ENCODE assay signal across 9 cellular contexts in the genomic region with DNA sequence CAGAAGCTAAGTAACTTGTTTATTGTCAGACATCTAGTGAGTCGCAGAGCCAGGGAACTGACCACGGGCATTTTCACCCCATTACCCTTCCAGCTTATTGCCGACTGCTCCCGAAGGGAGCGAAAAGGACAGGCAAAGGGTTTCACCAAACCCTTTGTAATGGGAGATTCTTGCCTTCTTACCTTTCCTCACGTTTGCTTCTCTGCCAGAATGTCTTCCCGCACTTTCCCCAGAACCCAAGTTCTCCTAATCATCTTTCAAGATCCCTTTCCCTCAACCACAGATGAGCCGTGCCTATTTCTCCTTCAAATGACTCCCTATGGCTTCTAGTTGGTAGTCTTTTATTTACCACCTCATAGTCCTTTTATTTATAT. TPM values are rescaled to one million over a fixed set of nuclear protein-coding genes. Genes with fewer than 3 reads are reported as not detected.
DNase-seq lines count a peak whose midpoint lies in the region; ATAC-seq and TF ChIP-seq lines count a peak whose summit lies in the region.
"Had no signal": no experiment of that assay in that cellular context is flagged by ENCODE, and none has a peak within 500 bp of the region (broad histone marks: within the 10 kb centered on the region; RNA-seq: fewer than 3 reads in every experiment).

No MANE protein-coding gene starts in this region.

- H3K9ac ChIP-seq in Loucy (ENCODE audit: low read depth, low read length, poor library complexity, severe bottlenecking) (peak overlapping the region; percentile 88), muscle layer of colon (ENCODE audit: low read length) (peak overlapping the region; percentile 85)

- peak overlapping the region; percentile 87 for H2AFZ ChIP-seq in Loucy (ENCODE audit: low read length)

- TF ChIP-seq CTCF in CD4-positive, alpha-beta T cell (IDR thresholded peaks at IDR 0.05), result no peak
- TF ChIP-seq CTCF in Loucy (conservative IDR thresholded peaks at IDR 0.05; ENCODE audit: low read length) (no peak), choroid plexus epithelial cell (conservative IDR thresholded peaks at IDR 0.05; ENCODE audit: low read depth, low read length) (no peak)

- peak overlapping the region; percentile 86 for H3K4me2 ChIP-seq in Loucy (ENCODE audit: low read depth, low read length, poor library complexity, severe bottlenecking)

- peak overlapping the region; percentile 96 for H3K27ac Mint-ChIP-seq in CD4-positive, alpha-beta T cell

- H3K9me3 ChIP-seq in CD4-positive, alpha-beta T cell (ENCODE audit: control insufficient read depth, low read length), result no peaks in the 10 kb centered on the region
- no peaks in the 10 kb centered on the region for H3K9me3 ChIP-seq in Loucy (ENCODE audit: insufficient read depth, low read depth, low read length)
- no peaks in the 10 kb centered on the region for H3K9me3 ChIP-seq in muscle layer of colon (ENCODE audit: low read length)

- peak overlapping the region; percentile 95 for H3K4me3 Mint-ChIP-seq in CD4-positive, alpha-beta T cell

- peaks cover 75% of the 10 kb centered on the region for H3K79me2 ChIP-seq in Loucy (ENCODE audit: insufficient read depth, low read length)

- no peaks in the 10 kb centered on the region for H3K27me3 ChIP-seq in CD4-positive, alpha-beta T cell (ENCODE audit: control insufficient read depth, insufficient read depth, low read length)
- H3K27me3 ChIP-seq in Loucy (ENCODE audit: insufficient read depth, low read length, poor library complexity, severe bottlenecking) (no peaks in the 10 kb centered on the region), muscle layer of colon (ENCODE audit: control insufficient read depth in 1 of 2, insufficient read depth in 2 of 2, low read length in 2 of 2) (no peaks in the 10 kb centered on the region)

- H3K4me1 ChIP-seq in Loucy (ENCODE audit: insufficient read depth, low read length, poor library complexity, severe bottlenecking), result peaks cover 52% of the 10 kb centered on the region
- H3K4me1 ChIP-seq in muscle layer of colon (ENCODE audit: insufficient read depth, low read length), result peaks cover 35% of the 10 kb centered on the region

- no peak for ATAC-seq in CD4-positive, alpha-beta T cell (ENCODE audit: poor library complexity)
- no peak for ATAC-seq in GM21423 (IDR thresholded peaks at IDR 0.05; ENCODE audit: unreplicated experiment)
- ATAC-seq in HG02870 (IDR thresholded peaks at IDR 0.05; ENCODE audit: unreplicated experiment), result no peak

- H3K4me1 Mint-ChIP-seq in CD4-positive, alpha-beta T cell (ENCODE audit: low read depth), result peaks cover 70% of the 10 kb centered on the region

- CTCF ChIA-PET in CD4-positive, alpha-beta T cell (lab: Charles Lee), result interaction anchor here (0.6 to 1.9 kb wide), 3 partner anchors 31 to 1038 kb away, joined by 3 to 8 read pairs (median 4); partner anchors contain the start of genes PAICS and PPAT
- CTCF ChIA-PET in HEK293T (lab: Yijun Ruan, JAX), result no interaction called here

- H3K9me3 Mint-ChIP-seq in CD4-positive, alpha-beta T cell, result no peaks in the 10 kb centered on the region

- POLR2A ChIA-PET in CD4-positive, alpha-beta T cell (lab: Charles Lee), result interaction anchor here (0.6 to 2.8 kb wide), 8 partner anchors 14 to 443 kb away, joined by 3 to 47 read pairs (median 4); partner anchors contain the start of genes AASDH, PAICS and PPAT
- POLR2A ChIA-PET in HEK293T (lab: Yijun Ruan, JAX), result interaction anchor here (1.4 to 7.9 kb wide), 4 partner anchors 25 to 333 kb away, joined by 3 to 48 read pairs (median 8); partner anchors contain the start of genes AASDH, PAICS and PPAT

- H3K27me3 Mint-ChIP-seq in CD4-positive, alpha-beta T cell, result no peaks in the 10 kb centered on the region

- no peaks in the 10 kb centered on the region for H3K9me2 ChIP-seq in Loucy (replicated peaks; ENCODE audit: low read depth, low read length)

- DNase-seq in CD4-positive, alpha-beta T cell, result no peak
- no peak for DNase-seq in choroid plexus epithelial cell (ENCODE audit: low read depth)
- DNase-seq in HEK293T (ENCODE audit: extremely low spot score), result no peak
- no peak for DNase-seq in H4 (ENCODE audit: low spot score)

- peaks cover 51% of the 10 kb centered on the region for H3K36me3 Mint-ChIP-seq in CD4-positive, alpha-beta T cell (ENCODE audit: low read depth)

- intact Hi-C loops in CD4-positive, alpha-beta T cell (cut with DNase I, micrococcal nuclease), result loop anchor here (1.0 to 10.0 kb wide), 7 partner anchors 31 to 522 kb away; partner anchors contain the start of genes PAICS (in 2 of the 2), AASDH (in 1 of the 2) and CEP135 (in 1 of the 2)

- peaks cover 22% of the 10 kb centered on the region for H3K36me3 ChIP-seq in Loucy (ENCODE audit: insufficient read depth, low read length)
- H3K36me3 ChIP-seq in muscle layer of colon (ENCODE audit: insufficient read depth, low read length), result peaks cover 14% of the 10 kb centered on the region

- no peaks in the 10 kb centered on the region for H3F3A ChIP-seq in Loucy (ENCODE audit: low read depth)

- peaks cover 40% of the 10 kb centered on the region for H4K20me1 ChIP-seq in Loucy (ENCODE audit: insufficient read depth, low read length, poor library complexity, severe bottlenecking)

- H3K27ac ChIP-seq in CD4-positive, alpha-beta T cell (ENCODE audit: low read depth, low read length), result peak overlapping the region; percentile 84
- H3K27ac ChIP-seq in muscle layer of colon (ENCODE audit: low read depth, low read length), result peak overlapping the region; percentile 81

- H3K4me3 ChIP-seq in Loucy (ENCODE audit: low read length, poor library complexity, severe bottlenecking) (peak overlapping the region; percentile 79), choroid plexus epithelial cell (ENCODE audit: low read depth, low read length) (peak overlapping the region; percentile 85), muscle layer of colon (ENCODE audit: low read depth in 1 of 2, low read length in 2 of 2) (peak overlapping the region; percentile 81 to 96)

TF ChIP-seq in HEK293T, 16 proteins besides CTCF, POLR2A, EP300 and RAD21:
- TF ChIP-seq FOXA1 (IDR thresholded peaks at IDR 0.05) (no peak), ELF4 (IDR thresholded peaks at IDR 0.05) (no peak), ARNT (IDR thresholded peaks at IDR 0.05) (no peak), SP1 (IDR thresholded peaks at IDR 0.05) (no peak), BHLHE40 (IDR thresholded peaks at IDR 0.05; ENCODE audit: borderline replicate concordance) (no peak), FOXK2 (IDR thresholded peaks at IDR 0.05) (no peak), CTBP1 (IDR thresholded peaks at IDR 0.05; ENCODE audit: borderline replicate concordance) (no peak), L3MBTL2 (conservative IDR thresholded peaks at IDR 0.05) (no peak), PKNOX1 (IDR thresholded peaks at IDR 0.05) (no peak), ZNF384 (IDR thresholded peaks at IDR 0.05) (no peak), HDGF (IDR thresholded peaks at IDR 0.05; ENCODE audit: borderline replicate concordance) (no peak), FOXM1 (IDR thresholded peaks at IDR 0.05; ENCODE audit: borderline replicate concordance) (no peak), LEF1 (IDR thresholded peaks at IDR 0.05; ENCODE audit: borderline replicate concordance) (no peak)

RNA-seq across cellular contexts. Expression of gene SRP72, which starts 0.5 kb away (rescaled TPM):
- 100 to 1,000 TPM; 108 to 119 TPM for total RNA-seq in CD4-positive, alpha-beta T cell
- total RNA-seq in H4 (2014; rRNA removed; shearing (Covaris generic)), result 51.1 and 69.6 TPM in 2 replicates

RNA-seq across cellular contexts. Expression of gene PAICS, which starts 30.8 kb away (rescaled TPM):
- total RNA-seq in CD4-positive, alpha-beta T cell, result 10 to 100 TPM; 18.9 to 19.9 TPM
- total RNA-seq in H4 (2014; rRNA removed; shearing (Covaris generic)), result 116 and 158 TPM in 2 replicates

RNA-seq across cellular contexts. Expression of gene PPAT, which starts 31.5 kb away (rescaled TPM):
- 1 to 10 TPM; 4.7 to 6.3 TPM for total RNA-seq in CD4-positive, alpha-beta T cell
- total RNA-seq in H4 (2014; rRNA removed; shearing (Covaris generic)), result 22.3 and 23.0 TPM in 2 replicates

RNA-seq across cellular contexts. Expression of gene ARL9, which starts 38.7 kb away (rescaled TPM):
- total RNA-seq in CD4-positive, alpha-beta T cell, result under 1 TPM in 1 of 2 experiments, not detected in 1; 0.17 TPM
- total RNA-seq in H4 (2014; rRNA removed; shearing (Covaris generic)), result not detected in 2 replicates
- total RNA-seq: HT1080 had no signal
